ENCODE assay signal across 12 cellular contexts in the genomic region with DNA sequence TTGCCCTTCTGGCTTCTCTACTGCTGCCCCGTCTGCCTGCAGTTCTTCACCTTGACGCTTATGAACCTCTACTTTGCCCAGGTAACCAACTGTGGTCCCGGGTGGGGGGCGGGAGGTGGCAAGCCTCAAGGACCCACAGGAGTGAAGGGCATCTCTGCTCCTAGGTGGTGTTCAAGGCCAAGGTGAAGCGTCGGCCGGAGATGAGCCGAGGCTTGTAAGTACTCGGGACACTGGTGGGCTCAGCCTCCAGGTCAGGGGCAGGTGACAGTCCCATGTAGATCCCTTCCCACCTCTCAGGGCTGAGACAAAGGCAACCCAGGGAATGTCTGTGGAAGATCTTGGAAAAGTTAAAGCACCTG. TPM values are rescaled to one million over a fixed set of nuclear protein-coding genes. Genes with fewer than 3 reads are reported as not detected.
A peak's percentile ranks its signal among the peaks of the same experiment; 100 is the strongest.
DNase-seq lines count a peak whose midpoint lies in the region; ATAC-seq and TF ChIP-seq lines count a peak whose summit lies in the region.
"Had no signal": no experiment of that assay in that cellular context is flagged by ENCODE, and none has a peak within 500 bp of the region (broad histone marks: within the 10 kb centered on the region; RNA-seq: fewer than 3 reads in every experiment).

No MANE protein-coding gene starts in this region.

- no peaks in the 10 kb centered on the region for H3K27me3 ChIP-seq in DND-41 (ENCODE audit: insufficient read depth, low read length, poor library complexity)
- peaks cover 0 to 9% of the 10 kb centered on the region in 2 donors for H3K27me3 ChIP-seq in naive thymus-derived CD4-positive, alpha-beta T cell (ENCODE audit: control insufficient read depth in 2 of 2, insufficient read depth in 2 of 2, low read length in 2 of 2)

- H3K4me3 ChIP-seq in AG10803 (ENCODE audit: low read length) (peak overlapping the region; percentile 70), DND-41 (ENCODE audit: low read depth in 1 of 2, low read length in 2 of 2) (peak overlapping the region in 1 of 2 experiments; percentile 67; a peak in 1 of 4 replicates)
- no peak overlapping the region for H3K4me3 ChIP-seq in naive thymus-derived CD4-positive, alpha-beta T cell (ENCODE audit: low read length)

- CTCF ChIA-PET in activated CD8-positive, alpha-beta T cell treated with anti-CD3 and anti-CD28 coated beads for 36 hours (lab: Charles Lee) = interaction anchor here (8.1 kb wide), 1 partner anchor 16 kb away, joined by 77 read pairs; the partner anchor contains the start of genes CATSPERZ and ESRRA
- CTCF ChIA-PET in naive thymus-derived CD4-positive, alpha-beta T cell (lab: Charles Lee) = interaction anchor here (1.4 kb wide), 1 partner anchor 15 kb away, joined by 5 read pairs; no protein-coding TSS in a partner anchor

- no peaks in the 10 kb centered on the region for H3K9me3 Mint-ChIP-seq in activated CD8-positive, alpha-beta T cell treated with anti-CD3 and anti-CD28 coated beads for 36 hours
- H3K9me3 Mint-ChIP-seq in naive thymus-derived CD4-positive, alpha-beta T cell = peaks cover 0 to 2% (median 0%) of the 10 kb centered on the region in 11 donors

- TF ChIP-seq CTCF in AG10803 (conservative IDR thresholded peaks at IDR 0.05; ENCODE audit: low read length) (no peak), DND-41 (IDR thresholded peaks at IDR 0.05; ENCODE audit: borderline replicate concordance, extremely low read depth, low read length, poor library complexity, severe bottlenecking) (no peak), omental fat pad (IDR thresholded peaks at IDR 0.05) (no peak)
- no peak for TF ChIP-seq CTCF in activated CD8-positive, alpha-beta T cell treated with anti-CD3 and anti-CD28 coated beads for 36 hours (IDR thresholded peaks at IDR 0.05)

- no peaks in the 10 kb centered on the region for H3K9me3 ChIP-seq in DND-41 (ENCODE audit: insufficient read depth, low read length, severe bottlenecking)
- H3K9me3 ChIP-seq in naive thymus-derived CD4-positive, alpha-beta T cell (ENCODE audit: control insufficient read depth in 2 of 3, low read length in 3 of 3) = no peaks in the 10 kb centered on the region

- peak overlapping the region; percentile 74; the same call in 1 of the 2 replicates for H3K9ac ChIP-seq in DND-41 (ENCODE audit: low read depth, low read length)

- peaks cover 18% of the 10 kb centered on the region for H3K4me1 Mint-ChIP-seq in activated CD8-positive, alpha-beta T cell treated with anti-CD3 and anti-CD28 coated beads for 36 hours (ENCODE audit: low read depth)
- peaks cover 11 to 25% (median 22%) of the 10 kb centered on the region in 7 donors for H3K4me1 Mint-ChIP-seq in naive thymus-derived CD4-positive, alpha-beta T cell

- H2AFZ ChIP-seq in DND-41 (ENCODE audit: low read depth, low read length) = no peak overlapping the region

- H4K20me1 ChIP-seq in DND-41 (ENCODE audit: insufficient read depth, low read length) = no peaks in the 10 kb centered on the region

- intact Hi-C loops in activated CD8-positive, alpha-beta T cell treated with anti-CD3 and anti-CD28 coated beads for 36 hours (cut with micrococcal nuclease) = no loop called here
- intact Hi-C loops in naive thymus-derived CD4-positive, alpha-beta T cell (cut with micrococcal nuclease) = loop anchor here in 1 of 2 donors (5.0 kb wide), 1 partner anchor 79 kb away; the partner anchor contains the start of gene FERMT3

- H3K27ac Mint-ChIP-seq in activated CD8-positive, alpha-beta T cell treated with anti-CD3 and anti-CD28 coated beads for 36 hours = peak overlapping the region; percentile 55
- H3K27ac Mint-ChIP-seq in naive thymus-derived CD4-positive, alpha-beta T cell = peak overlapping the region; percentile 30 to 96 (median 86)

- H3K79me2 ChIP-seq in DND-41 (ENCODE audit: insufficient read depth, low read length) = peaks cover 30% of the 10 kb centered on the region

- peaks cover 16% of the 10 kb centered on the region for H3K36me3 ChIP-seq in DND-41 (ENCODE audit: insufficient read depth, low read length)
- peaks cover 0 to 6% (median 0%) of the 10 kb centered on the region in 3 experiments for H3K36me3 ChIP-seq in naive thymus-derived CD4-positive, alpha-beta T cell (ENCODE audit: control insufficient read depth in 2 of 3, insufficient read depth in 3 of 3, low read length in 3 of 3)

- POLR2A ChIA-PET in activated CD8-positive, alpha-beta T cell treated with anti-CD3 and anti-CD28 coated beads for 36 hours (lab: Charles Lee) = interaction anchor here (1.4 to 1.7 kb wide), 2 partner anchors 16 to 18 kb away, joined by 6 read pairs; partner anchors contain the start of gene ESRRA
- POLR2A ChIA-PET in naive thymus-derived CD4-positive, alpha-beta T cell (lab: Charles Lee) = interaction anchor here (1.3 to 3.1 kb wide), 2 partner anchors 9 to 31 kb away, joined by 3 to 24 read pairs; partner anchors contain the start of genes PRDX5 and TRMT112

- peak overlapping the region; percentile 80 for H3K4me3 Mint-ChIP-seq in activated CD8-positive, alpha-beta T cell treated with anti-CD3 and anti-CD28 coated beads for 36 hours
- H3K4me3 Mint-ChIP-seq in naive thymus-derived CD4-positive, alpha-beta T cell = peak overlapping the region; percentile 73 to 88 (median 82)

- H3K27me3 Mint-ChIP-seq in activated CD8-positive, alpha-beta T cell treated with anti-CD3 and anti-CD28 coated beads for 36 hours = peaks cover 9% of the 10 kb centered on the region
- peaks cover 6 to 12% (median 6%) of the 10 kb centered on the region in 5 donors for H3K27me3 Mint-ChIP-seq in naive thymus-derived CD4-positive, alpha-beta T cell

- H3K36me3 Mint-ChIP-seq in activated CD8-positive, alpha-beta T cell treated with anti-CD3 and anti-CD28 coated beads for 36 hours (ENCODE audit: low read depth) = peaks cover 4% of the 10 kb centered on the region
- peaks cover 0 to 4% (median 0%) of the 10 kb centered on the region in 5 donors for H3K36me3 Mint-ChIP-seq in naive thymus-derived CD4-positive, alpha-beta T cell

- DNase-seq in AG10803 (ENCODE audit: low read depth) (no peak), DND-41 (no peak), occipital lobe (lab: John Stamatoyannopoulos, UW) (no peak), omental fat pad (ENCODE audit: low spot score) (no peak), T-helper 9 cell (no peak)
- no peak for DNase-seq in activated CD8-positive, alpha-beta T cell treated with anti-CD3 and anti-CD28 coated beads for 36 hours
- no peak for DNase-seq in naive thymus-derived CD4-positive, alpha-beta T cell
- DNase-seq: hippocampal formation had no signal

- H3K27ac ChIP-seq in DND-41 (ENCODE audit: low read length) = no peak overlapping the region
- H3K27ac ChIP-seq in naive thymus-derived CD4-positive, alpha-beta T cell (ENCODE audit: low read depth, low read length) = no peak overlapping the region
- H3K27ac ChIP-seq: HL-60 had no signal

- ATAC-seq in DND-41 (ENCODE audit: insufficient read depth, low read depth) = no peak
- ATAC-seq in activated CD8-positive, alpha-beta T cell treated with anti-CD3 and anti-CD28 coated beads for 36 hours = no peak
- ATAC-seq in naive thymus-derived CD4-positive, alpha-beta T cell = no peak
- ATAC-seq in omental fat pad (ENCODE audit: low FRiP score) = no peak
- ATAC-seq in HG03457 (IDR thresholded peaks at IDR 0.05; ENCODE audit: unreplicated experiment) = no peak

- H3K4me2 ChIP-seq in DND-41 (ENCODE audit: insufficient read depth, low read length) = peak overlapping the region; percentile 83

- H3K4me1 ChIP-seq in DND-41 (ENCODE audit: insufficient read depth, low read length) = peaks cover 36% of the 10 kb centered on the region
- H3K4me1 ChIP-seq in naive thymus-derived CD4-positive, alpha-beta T cell (ENCODE audit: control insufficient read depth in 2 of 2, insufficient read depth in 2 of 2, low read length in 2 of 2) = peaks cover 11 to 17% of the 10 kb centered on the region in 2 donors

RNA-seq across cellular contexts. Expression of gene GPR137, which starts 1.1 kb away (rescaled TPM):
- total RNA-seq in activated CD8-positive, alpha-beta T cell treated with anti-CD3 and anti-CD28 coated beads for 36 hours = 10 to 100 TPM; 23.7 to 28.5 TPM
- 10 to 100 TPM; 25.2 to 45.9 (median 34.3) TPM for total RNA-seq in naive thymus-derived CD4-positive, alpha-beta T cell
- polyA plus RNA-seq in naive thymus-derived CD4-positive, alpha-beta T cell = 1 to 10 TPM; 4.9 to 5.4 TPM
- total RNA-seq in occipital lobe = 9.7 TPM
- total RNA-seq in omental fat pad = 10 to 100 TPM in 3 of 4 donors, 1 to 10 TPM in 1; 8.2 to 20.6 (median 12.7) TPM

RNA-seq across cellular contexts. Expression of gene BAD, which starts 2.3 kb away (rescaled TPM):
- 10 to 100 TPM; 17.2 to 17.7 TPM for total RNA-seq in activated CD8-positive, alpha-beta T cell treated with anti-CD3 and anti-CD28 coated beads for 36 hours
- total RNA-seq in naive thymus-derived CD4-positive, alpha-beta T cell = 10 to 100 TPM; 17.5 to 41.1 (median 22.7) TPM
- 10 to 100 TPM; 40.3 TPM for polyA plus RNA-seq in naive thymus-derived CD4-positive, alpha-beta T cell
- total RNA-seq in occipital lobe (28.2 TPM), omental fat pad (10 to 100 TPM; 47.9 to 89.7 (median 78.8) TPM)

RNA-seq across cellular contexts. Expression of gene KCNK4, which starts 4.3 kb away (rescaled TPM):
- under 1 TPM in 1 of 2 experiments, not detected in 1; 0.23 TPM for total RNA-seq in activated CD8-positive, alpha-beta T cell treated with anti-CD3 and anti-CD28 coated beads for 36 hours
- total RNA-seq in naive thymus-derived CD4-positive, alpha-beta T cell = under 1 TPM in 1 of 5 experiments, not detected in 4; 0.42 TPM
- polyA plus RNA-seq in naive thymus-derived CD4-positive, alpha-beta T cell = not detected
- 3.0 TPM for total RNA-seq in occipital lobe
- not detected for total RNA-seq in omental fat pad
- total RNA-seq: lung microvascular endothelial cell, SK-MEL-5 had no signal

RNA-seq across cellular contexts. Expression of gene CATSPERZ, which starts 13.4 kb away (rescaled TPM):
- total RNA-seq in activated CD8-positive, alpha-beta T cell treated with anti-CD3 and anti-CD28 coated beads for 36 hours = under 1 TPM in 1 of 2 experiments, not detected in 1; 0.52 TPM
- total RNA-seq in naive thymus-derived CD4-positive, alpha-beta T cell = under 1 TPM in 1 of 5 experiments, not detected in 4; 0.60 TPM
- not detected for polyA plus RNA-seq in naive thymus-derived CD4-positive, alpha-beta T cell
- total RNA-seq in occipital lobe = 1.7 TPM
- total RNA-seq in omental fat pad = not detected
- total RNA-seq: lung microvascular endothelial cell had no signal

RNA-seq across cellular contexts. Expression of gene ESRRA, which starts 18.5 kb away (rescaled TPM):
- total RNA-seq in activated CD8-positive, alpha-beta T cell treated with anti-CD3 and anti-CD28 coated beads for 36 hours = 10 to 100 TPM; 37.5 to 42.4 TPM
- total RNA-seq in naive thymus-derived CD4-positive, alpha-beta T cell = 10 to 100 TPM; 23.7 to 42.0 (median 27.9) TPM
- polyA plus RNA-seq in naive thymus-derived CD4-positive, alpha-beta T cell = 10 to 100 TPM in 1 of 2 donors, 1 to 10 TPM in 1; 5.3 to 12.9 TPM
- total RNA-seq in occipital lobe = 14.2 TPM
- total RNA-seq in omental fat pad = 10 to 100 TPM; 32.1 to 50.8 (median 44.6) TPM
